Comparison of ENCODE assay signal across 8 cellular contexts in genomic region chr16:49754495-49755290, GRCh38.
DNase-seq lines count a peak whose midpoint lies in the region; ATAC-seq and TF ChIP-seq lines count a peak whose summit lies in the region.

No MANE protein-coding gene starts in this region.

- H3K4me1 Mint-ChIP-seq in stimulated activated effector memory CD8-positive, alpha-beta T cell treated with anti-CD3 and anti-CD28 coated beads, Interleukin-12 subunit alpha, Interleukin-12 subunit beta, amount 100 ng/mL, for 72 hours, result peaks cover 11% of the 10 kb centered on the region

- BruUV-seq in HCT116 (replicated peaks; lab: Mats Ljungman, UMichigan), result no TSS peak

- TF ChIP-seq CTCF in HCT116 (IDR thresholded peaks at IDR 0.05 in 2 of 3, conservative IDR thresholded peaks at IDR 0.05 in 1 of 3; ENCODE audit: borderline replicate concordance in 1 of 3, insufficient read depth in 1 of 3, low read depth in 2 of 3, low read length in 2 of 3), result no peak
- TF ChIP-seq CTCF in body of pancreas (IDR thresholded peaks at IDR 0.05), result no peak
- TF ChIP-seq CTCF in smooth muscle cell (IDR thresholded peaks at IDR 0.05; ENCODE audit: borderline replicate concordance, insufficient read depth, poor library complexity, severe bottlenecking), result no peak

- H3K9me2 ChIP-seq in HCT116 (ENCODE audit: insufficient read depth), result no peaks in the 10 kb centered on the region

- H3K79me2 ChIP-seq in HCT116 (ENCODE audit: insufficient read depth, low read length) (no peaks in the 10 kb centered on the region), smooth muscle cell (ENCODE audit: low read depth) (no peaks in the 10 kb centered on the region)

- H3K27ac Mint-ChIP-seq in stimulated activated effector memory CD8-positive, alpha-beta T cell treated with anti-CD3 and anti-CD28 coated beads, Interleukin-12 subunit alpha, Interleukin-12 subunit beta, amount 100 ng/mL, for 72 hours, result no peak overlapping the region

- H3K9me3 ChIP-seq in HCT116 (ENCODE audit: control insufficient read depth in 1 of 2, insufficient read depth in 1 of 2, low read depth in 1 of 2, low read length in 2 of 2) (no peaks in the 10 kb centered on the region), body of pancreas (no peaks in the 10 kb centered on the region), smooth muscle cell (replicated peaks; ENCODE audit: low read depth) (no peaks in the 10 kb centered on the region)

- no peak overlapping the region for H3K4me3 Mint-ChIP-seq in stimulated activated effector memory CD8-positive, alpha-beta T cell treated with anti-CD3 and anti-CD28 coated beads, Interleukin-12 subunit alpha, Interleukin-12 subunit beta, amount 100 ng/mL, for 72 hours

- no peak overlapping the region for H3K4me3 ChIP-seq in HCT116 (replicated peaks in 1 of 2; ENCODE audit: low read depth in 1 of 2, low read length in 2 of 2)
- no peak overlapping the region for H3K4me3 ChIP-seq in body of pancreas
- H3K4me3 ChIP-seq in smooth muscle cell, result peak overlapping the region; percentile 53

- 51 to 78% methylated on average over 15 to 20 of the region's 20 CpGs for WGBS in body of pancreas, 2 donors
- WGBS in smooth muscle cell (ENCODE audit: low lambda C conversion rate), result 30% methylated on average over 20 of the region's 20 CpGs

- TF ChIP-seq POLR2A in HCT116 (IDR thresholded peaks at IDR 0.05; ENCODE audit: borderline replicate concordance, extremely low read depth, insufficient read depth, insufficient read length) (no peak), body of pancreas (IDR thresholded peaks at IDR 0.05) (no peak)

- DNase-seq in HCT116 (ENCODE audit: low read depth, low spot score), result no peak
- peak in 1 of 4 donors; percentile 15 for DNase-seq in body of pancreas
- peak in 1 of 2 donors; percentile 31 for DNase-seq in left colon
- no peak for DNase-seq in smooth muscle cell (lab: John Stamatoyannopoulos, UW; ENCODE audit: unreplicated experiment)
- DNase-seq in NCI-H526 (lab: John Stamatoyannopoulos, UW), result no peak
- DNase-seq in HuH-7.5 (ENCODE audit: low spot score), result no peak
- no peak for DNase-seq in stimulated activated effector memory CD8-positive, alpha-beta T cell treated with anti-CD3 and anti-CD28 coated beads, Interleukin-12 subunit alpha, Interleukin-12 subunit beta, amount 100 ng/mL, for 72 hours (ENCODE audit: low spot score in 2 of 2)

- H3K36me3 ChIP-seq in HCT116 (ENCODE audit: control insufficient read depth in 1 of 2, insufficient read depth in 2 of 2, low read length in 2 of 2), result no peaks in the 10 kb centered on the region
- H3K36me3 ChIP-seq in body of pancreas (replicated peaks in 1 of 2; ENCODE audit: insufficient read depth in 1 of 2, low read depth in 2 of 2), result no peaks in the 10 kb centered on the region
- no peaks in the 10 kb centered on the region for H3K36me3 ChIP-seq in smooth muscle cell (ENCODE audit: low read depth)

- TF ChIP-seq RAD21 in HCT116 (IDR thresholded peaks at IDR 0.05; ENCODE audit: low read depth), result no peak

- no peaks in the 10 kb centered on the region; a peak in 1 of 4 replicates for H3K4me1 ChIP-seq in HCT116 (ENCODE audit: control insufficient read depth in 1 of 2, insufficient read depth in 2 of 2, low read length in 2 of 2)
- peaks cover 5% of the 10 kb centered on the region for H3K4me1 ChIP-seq in body of pancreas
- H3K4me1 ChIP-seq in smooth muscle cell (ENCODE audit: low read depth), result peaks cover 43% of the 10 kb centered on the region

- POLR2A ChIA-PET in HCT116 (lab: Charles Lee), result no interaction called here

- H3K4me2 ChIP-seq in HCT116 (ENCODE audit: low read length), result peak overlapping the region; percentile 2; the same call in 1 of the 2 replicates
- H3K4me2 ChIP-seq in smooth muscle cell, result peak overlapping the region; percentile 89

- CTCF ChIA-PET in HCT116 (lab: Charles Lee), result no interaction called here

- H3K27ac ChIP-seq in HCT116 (ENCODE audit: low read depth, low read length), result no peak overlapping the region
- H3K27ac ChIP-seq in body of pancreas, result peak overlapping the region in 1 of 4 donors; percentile 60
- H3K27ac ChIP-seq in smooth muscle cell (ENCODE audit: low read depth), result no peak overlapping the region

- H2AFZ ChIP-seq in HCT116 (ENCODE audit: low read depth, low read length, poor library complexity, severe bottlenecking) (no peak overlapping the region), smooth muscle cell (ENCODE audit: low read depth) (peak overlapping the region; percentile 47)

- H3F3A ChIP-seq in smooth muscle cell (ENCODE audit: low read depth), result no peaks in the 10 kb centered on the region

- H3K9ac ChIP-seq in HCT116 (ENCODE audit: low read length) (no peak overlapping the region), smooth muscle cell (ENCODE audit: low read depth) (peak overlapping the region; percentile 14)

- H3K27me3 ChIP-seq in HCT116 (ENCODE audit: insufficient read depth, low read length) (peaks cover 9% of the 10 kb centered on the region; the same call in 1 of the 2 replicates), body of pancreas (no peaks in the 10 kb centered on the region), smooth muscle cell (ENCODE audit: low read depth) (no peaks in the 10 kb centered on the region)

- no peaks in the 10 kb centered on the region for H3K9me3 Mint-ChIP-seq in stimulated activated effector memory CD8-positive, alpha-beta T cell treated with anti-CD3 and anti-CD28 coated beads, Interleukin-12 subunit alpha, Interleukin-12 subunit beta, amount 100 ng/mL, for 72 hours

- H3K36me3 Mint-ChIP-seq in stimulated activated effector memory CD8-positive, alpha-beta T cell treated with anti-CD3 and anti-CD28 coated beads, Interleukin-12 subunit alpha, Interleukin-12 subunit beta, amount 100 ng/mL, for 72 hours, result peaks cover 6% of the 10 kb centered on the region

- RAD21 ChIA-PET in HCT116 (lab: Charles Lee; ENCODE audit: low non-redundant PET in 1 of 2, low total read pairs in 2 of 2, uncharacterized antibody in 2 of 2, unreplicated experiment in 2 of 2), result interaction anchor here in 1 of 2 experiments (0.5 kb wide), 1 partner anchor 108 kb away, joined by 3 read pairs; no protein-coding TSS in a partner anchor

- H4K20me1 ChIP-seq in HCT116 (ENCODE audit: insufficient read depth) (no peaks in the 10 kb centered on the region), smooth muscle cell (ENCODE audit: low read depth) (peaks cover 21% of the 10 kb centered on the region)

- intact Hi-C loops in HCT116 (cut with micrococcal nuclease), result loop anchor here (10.0 kb wide), 1 partner anchor 140 kb away; no protein-coding TSS in a partner anchor
- intact Hi-C loops in body of pancreas (cut with DNase I), result loop anchor here (10.0 kb wide), 1 partner anchor 90 kb away; no protein-coding TSS in a partner anchor
- intact Hi-C loops in left colon (cut with DNase I, micrococcal nuclease), result no loop called here

- ATAC-seq in HCT116, result no peak
- peak; percentile 51 for ATAC-seq in body of pancreas
- peak; percentile 86 for ATAC-seq in left colon
- no peak for ATAC-seq in GM19351 (IDR thresholded peaks at IDR 0.05; ENCODE audit: unreplicated experiment)
- ATAC-seq in stimulated activated effector memory CD8-positive, alpha-beta T cell treated with anti-CD3 and anti-CD28 coated beads, Interleukin-12 subunit alpha, Interleukin-12 subunit beta, amount 100 ng/mL, for 72 hours, result no peak

TF ChIP-seq in HCT116, 20 proteins besides CTCF, POLR2A, EP300 and RAD21 (continues in another document):
- TF ChIP-seq JUND (IDR thresholded peaks at IDR 0.05) (no peak), EZH2phosphoT487 (IDR thresholded peaks at IDR 0.05; ENCODE audit: borderline replicate concordance) (no peak), YY1 (IDR thresholded peaks at IDR 0.05; ENCODE audit: extremely low read depth, insufficient replicate concordance, low read depth, low read length) (no peak), SIN3A (IDR thresholded peaks at IDR 0.05; ENCODE audit: low read depth) (no peak), ZBTB33 (IDR thresholded peaks at IDR 0.05; ENCODE audit: extremely low read depth, insufficient replicate concordance, low read length) (no peak), TCF7L2 (IDR thresholded peaks at IDR 0.05; ENCODE audit: borderline replicate concordance, extremely low read depth, insufficient read depth, insufficient read length) (no peak), POLR2AphosphoS5 (IDR thresholded peaks at IDR 0.05; ENCODE audit: low read depth, low read length) (no peak)

Comparison
In these comparisons a context has a peak if more than half of its experiments do, and no peak if none do; other contexts are left out.
1. ATAC-seq: peak in body of pancreas (single experiment) and left colon (single experiment); none in HCT116 (single experiment), GM19351 (single experiment) and stimulated activated effector memory CD8-positive, alpha-beta T cell treated with anti-CD3 and anti-CD28 coated beads, Interleukin-12 subunit alpha, Interleukin-12 subunit beta, amount 100 ng/mL, for 72 hours (single experiment).
2. intact Hi-C loops: an anchor here in HCT116 (10.0 kb wide) and body of pancreas (10.0 kb wide); none called in left colon.